Comparison of ENCODE assay signal across 27 cellular contexts in genomic region chr5:143239877-143240518, GRCh38.
DNase-seq lines count a peak whose midpoint lies in the region; ATAC-seq, FAIRE-seq and TF ChIP-seq lines count a peak whose summit lies in the region.
"Had no signal": no experiment of that assay in that cellular context is flagged by ENCODE, and none has a peak within 500 bp of the region (broad histone marks: within the 10 kb centered on the region; RNA-seq: fewer than 3 reads in every experiment).

No MANE protein-coding gene starts in this region.

- H3K14ac ChIP-seq in IMR-90 (replicated peaks; ENCODE audit: low read depth, low read length), result peak overlapping the region; percentile 73
- no peak overlapping the region for H3K14ac ChIP-seq in H1 (ENCODE audit: insufficient read length)

- TF ChIP-seq RAD21 in A549 (conservative IDR thresholded peaks at IDR 0.05 in 1 of 2, IDR thresholded peaks at IDR 0.05 in 1 of 2) (no peak), IMR-90 (IDR thresholded peaks at IDR 0.05; ENCODE audit: low read length) (no peak), H1 (IDR thresholded peaks at IDR 0.05 in 1 of 2, conservative IDR thresholded peaks at IDR 0.05 in 1 of 2; ENCODE audit: low read depth in 2 of 2, low read length in 2 of 2) (no peak), HepG2 (CRISPR knock-in tag; IDR thresholded peaks at IDR 0.05) (no peak)

- H3K4ac ChIP-seq in IMR-90 (ENCODE audit: low read depth, low read length) (peak overlapping the region; percentile 71), H1 (replicated peaks; ENCODE audit: insufficient read length, low read depth, low read length) (no peak overlapping the region)

- dilution Hi-C loops in IMR-90 (cut with HindIII; ENCODE audit: low sequenced_read_pairs, unreplicated experiment), result no loop called here

- POLR2A ChIA-PET in A549 (lab: Yijun Ruan, JAX), result interaction anchor here (0.6 kb wide), 1 partner anchor 951 kb away, joined by 3 read pairs; no protein-coding TSS in a partner anchor
- POLR2A ChIA-PET in IMR-90 (lab: Charles Lee; ENCODE audit: unreplicated experiment), result no interaction called here
- POLR2A ChIA-PET in H1 (lab: Charles Lee; ENCODE audit: partially characterized antibody), result no interaction called here
- POLR2A ChIA-PET in HepG2 (lab: Yijun Ruan, JAX), result no interaction called here

- H2AFZ ChIP-seq in IMR-90 (replicated peaks; ENCODE audit: low read length, poor library complexity) (peak overlapping the region; percentile 51), H1 (ENCODE audit: low read length) (no peak overlapping the region), HepG2 (ENCODE audit: low read length) (no peak overlapping the region)

- H3K9ac ChIP-seq in IMR-90 (ENCODE audit: low read depth, low read length) (no peak overlapping the region), H1 (replicated peaks in 1 of 4; ENCODE audit: extremely low read depth in 1 of 4, low read depth in 3 of 4, low read length in 3 of 4) (no peak overlapping the region), HepG2 (ENCODE audit: insufficient read depth, low read depth, low read length) (no peak overlapping the region)

- TF ChIP-seq POLR2A in A549 (IDR thresholded peaks at IDR 0.05; ENCODE audit: low read length) (no peak), IMR-90 (IDR thresholded peaks at IDR 0.05; ENCODE audit: low read depth, low read length) (no peak), H1 (IDR thresholded peaks at IDR 0.05; ENCODE audit: control extremely low read depth in 1 of 2, low read depth in 2 of 2, low read length in 2 of 2) (no peak), HepG2 (IDR thresholded peaks at IDR 0.05; ENCODE audit: insufficient read depth in 1 of 2, low read depth in 2 of 2, low read length in 2 of 2) (no peak)

- H3K27ac ChIP-seq in A549 (peak overlapping the region; percentile 35 to 79; a peak in 4 of 6 replicates), IMR-90 (ENCODE audit: insufficient read depth, low read length) (peak overlapping the region; percentile 19; the same call in 1 of the 2 replicates), H1 (ENCODE audit: low read depth, low read length) (no peak overlapping the region), HepG2 (ENCODE audit: extremely low read length, insufficient read depth, low read length) (no peak overlapping the region)
- H3K27ac ChIP-seq: SK-N-MC had no signal

- intact Hi-C loops in IMR-90 (cut with micrococcal nuclease) (loop anchor here (5.0 kb wide), 2 partner anchors 33 to 133 kb away; no protein-coding TSS in a partner anchor), HepG2 (cut with micrococcal nuclease; ENCODE audit: unreplicated experiment) (no loop called here)

- BruUV-seq in IMR-90 (replicated peaks; lab: Mats Ljungman, UMichigan), result no TSS peak
- no TSS peak for BruUV-seq in HepG2 (replicated peaks; lab: Mats Ljungman, UMichigan)

- H2BK20ac ChIP-seq in IMR-90 (ENCODE audit: low read depth, low read length) (peak overlapping the region; percentile 68), H1 (ENCODE audit: low read length) (no peak overlapping the region)

- H2AK9ac ChIP-seq in IMR-90 (replicated peaks; ENCODE audit: low read depth, low read length, poor library complexity), result peak overlapping the region; percentile 31

- in situ Hi-C loops in IMR-90 (cut with MboI; ENCODE audit: low sequenced_read_pairs), result no loop called here
- in situ Hi-C loops in HepG2 (cut with HindIII; ENCODE audit: extremely low pct_ligation_motif_present, low pct_unique_long_range_greater_than_20kb), result no loop called here
- in situ Hi-C loops in ACHN (cut with HindIII; ENCODE audit: low pct_ligation_motif_present, low pct_unique_long_range_greater_than_20kb, low sequenced_read_pairs), result no loop called here

- no peak for FAIRE-seq in A549 (lab: Jason Lieb, UNC)
- no peak for FAIRE-seq in H1 (lab: Jason Lieb, UNC)
- no peak for FAIRE-seq in HepG2 (lab: Jason Lieb, UNC)
- FAIRE-seq: GM12878, GM19239 had no signal

- H2AK5ac ChIP-seq in IMR-90 (ENCODE audit: low read depth, low read length) (peak overlapping the region; percentile 81), H1 (ENCODE audit: low read depth, low read length) (no peak overlapping the region)

- peaks cover 21% of the 10 kb centered on the region for H3K9me1 ChIP-seq in IMR-90 (ENCODE audit: insufficient read depth, low read length)

- H3K79me2 ChIP-seq in H1 (ENCODE audit: control insufficient read depth in 1 of 2, insufficient read depth in 2 of 2, low read length in 2 of 2), result no peaks in the 10 kb centered on the region
- no peaks in the 10 kb centered on the region for H3K79me2 ChIP-seq in HepG2 (ENCODE audit: insufficient read depth, low read length)

- H4K8ac ChIP-seq in IMR-90 (ENCODE audit: low read depth in 2 of 2, low read length in 2 of 2) (peak overlapping the region in 1 of 2 experiments; percentile 76; a peak in 2 of 4 replicates), H1 (ENCODE audit: extremely low read depth, insufficient read depth, low read length) (no peak overlapping the region)

- 74% methylated on average over 5 of the region's 5 CpGs for WGBS in A549 (ENCODE audit: missing lambda C conversion rate)
- WGBS in IMR-90 (ENCODE audit: extremely low coverage in 2 of 2, insufficient read length in 1 of 2), 2 experiments, result 100% methylated on average over 1 of the region's 5 CpGs; no CpG with 5 or more reads in 1 of the 2 experiments
- WGBS in H1 (ENCODE audit: extremely low coverage in 1 of 2, insufficient coverage in 1 of 2, insufficient read length in 1 of 2, insufficient replicate concordance in 2 of 2, low coverage in 1 of 2, low lambda C conversion rate in 2 of 2, missing lambda C conversion rate in 1 of 2), 2 experiments, result 77% methylated on average over 4 of the region's 5 CpGs; no CpG with 5 or more reads in 1 of the 2 experiments
- 33% methylated on average over 5 of the region's 5 CpGs for WGBS in HepG2 (ENCODE audit: low lambda C conversion rate)

- H4K20me1 ChIP-seq in IMR-90 (ENCODE audit: insufficient read depth, low read length) (no peaks in the 10 kb centered on the region), H1 (replicated peaks in 1 of 2; ENCODE audit: control insufficient read depth in 1 of 2, insufficient read depth in 2 of 2, low read length in 2 of 2) (no peaks in the 10 kb centered on the region), HepG2 (ENCODE audit: insufficient read depth, low read length) (no peaks in the 10 kb centered on the region)

- H2BK15ac ChIP-seq in IMR-90 (ENCODE audit: low read depth, low read length) (peak overlapping the region; percentile 85), H1 (ENCODE audit: low read length) (0 out of 2 replicates have a peak overlapping the region, but pooled peaks have one; percentile 46)

- DNase-seq in A549 (ENCODE audit: low read depth in 1 of 2, low spot score in 1 of 2) (no peak), IMR-90 (peak; percentile 74), H1 (ENCODE audit: low read depth in 1 of 2, low spot score in 2 of 2) (no peak), HepG2 (ENCODE audit: low spot score) (no peak), ACHN (no peak), NCI-H1930 (lab: John Stamatoyannopoulos, UW) (no peak)
- DNase-seq: AML-193; C1 segment of cervical spinal cord; CD4-positive, alpha-beta memory T cell; COR-L47; DMS79; EL; GDM1; H9; HFFc6; Kasumi-1; NCI-H1092 treated with DMSO at 0.1 percent for 48 hours; NCI-H1436; NCI-H187 treated with DMSO at 0.1 percent for 48 hours; NCI-H446; NCI-H524 treated with DMSO at 0.1 percent for 48 hours; NCI-H82; SIG-M5 had no signal

- H3K23ac ChIP-seq in IMR-90 (ENCODE audit: low read depth, low read length) (peak overlapping the region; percentile 21; the same call in 1 of the 2 replicates), H1 (ENCODE audit: insufficient read length) (no peak overlapping the region)

- H3K27me3 ChIP-seq in IMR-90 (ENCODE audit: control insufficient read depth, insufficient read depth, low read length) (no peaks in the 10 kb centered on the region), H1 (replicated peaks in 1 of 4; ENCODE audit: control insufficient read depth in 3 of 4, extremely low read depth in 1 of 4, insufficient read depth in 3 of 4, low read length in 3 of 4) (no peaks in the 10 kb centered on the region), HepG2 (ENCODE audit: control insufficient read depth in 1 of 2, insufficient read depth in 2 of 2, low read length in 2 of 2) (no peaks in the 10 kb centered on the region)

- H3K9me3 ChIP-seq in A549 (no peaks in the 10 kb centered on the region), IMR-90 (ENCODE audit: control insufficient read depth, insufficient read depth, low read length) (no peaks in the 10 kb centered on the region), H1 (ENCODE audit: insufficient read depth in 2 of 2, low read depth in 1 of 2, low read length in 1 of 2) (0 out of 4 replicates have a peak, but pooled peaks cover 0 to 2% of the 10 kb centered on the region in 2 experiments), HepG2 (ENCODE audit: low read length) (no peaks in the 10 kb centered on the region)

- H2BK120ac ChIP-seq in IMR-90 (ENCODE audit: low read depth, low read length), result peak overlapping the region; percentile 45
- H2BK120ac ChIP-seq in H1 (replicated peaks; ENCODE audit: low read depth, low read length), result no peak overlapping the region

- H3K4me3 ChIP-seq in A549, result no peak overlapping the region
- H3K4me3 ChIP-seq in IMR-90 (ENCODE audit: insufficient read depth, low read depth, low read length), result no peak overlapping the region
- H3K4me3 ChIP-seq in H1 (ENCODE audit: extremely low read depth in 1 of 4, insufficient read depth in 2 of 4, low read depth in 3 of 4, low read length in 4 of 4), result no peak overlapping the region
- peak overlapping the region in 1 of 3 experiments; percentile 20; a peak in 1 of 6 replicates for H3K4me3 ChIP-seq in HepG2 (replicated peaks in 1 of 3; ENCODE audit: insufficient read depth in 1 of 3, low read depth in 2 of 3, low read length in 3 of 3)
- H3K4me3 ChIP-seq: GM12878, SK-N-MC had no signal

- H3K4me1 ChIP-seq in A549 (peaks cover 54% of the 10 kb centered on the region), IMR-90 (ENCODE audit: control insufficient read depth, insufficient read depth, low read length) (peaks cover 32% of the 10 kb centered on the region), H1 (replicated peaks in 1 of 4; ENCODE audit: control insufficient read depth in 3 of 4, insufficient read depth in 4 of 4, low read length in 3 of 4) (peaks cover 0 to 5% (median 0%) of the 10 kb centered on the region in 4 experiments; a peak in 1 of 7 replicates), HepG2 (ENCODE audit: insufficient read depth, low read length) (peaks cover 30% of the 10 kb centered on the region)

- H2BK5ac ChIP-seq in IMR-90 (ENCODE audit: low read depth, low read length, poor library complexity, severe bottlenecking) (peak overlapping the region; percentile 9), H1 (ENCODE audit: low read depth, low read length) (no peak overlapping the region)

- H3K36me3 ChIP-seq in IMR-90 (ENCODE audit: control insufficient read depth, insufficient read depth, low read length) (no peaks in the 10 kb centered on the region), H1 (ENCODE audit: control insufficient read depth in 2 of 4, insufficient read depth in 4 of 4, low read length in 3 of 4) (no peaks in the 10 kb centered on the region), HepG2 (replicated peaks in 1 of 2; ENCODE audit: control insufficient read depth in 1 of 2, insufficient read depth in 2 of 2, low read length in 2 of 2) (no peaks in the 10 kb centered on the region)

- H4K91ac ChIP-seq in IMR-90 (ENCODE audit: insufficient read depth, low read depth, low read length), result peak overlapping the region; percentile 75
- no peak overlapping the region for H4K91ac ChIP-seq in H1 (replicated peaks; ENCODE audit: insufficient read length, low read length)

- CTCF ChIA-PET in A549 (lab: Yijun Ruan, JAX) (interaction anchor here (1.2 to 1.8 kb wide), 6 partner anchors 9 to 318 kb away, joined by 3 to 11 read pairs (median 4); no protein-coding TSS in a partner anchor), IMR-90 (lab: Yijun Ruan, JAX) (interaction anchor here (0.6 to 1.5 kb wide), 2 partner anchors 20 to 131 kb away, joined by 3 read pairs; no protein-coding TSS in a partner anchor), H1 (lab: Charles Lee; ENCODE audit: partially characterized antibody) (interaction anchor here (0.5 to 1.7 kb wide), 8 partner anchors 20 to 585 kb away, joined by 3 to 5 read pairs (median 4); partner anchors contain the start of gene NR3C1), HepG2 (lab: Yijun Ruan, JAX; ENCODE audit: low intra/inter-chr PET ratio, low total read pairs) (no interaction called here)

- H3K23me2 ChIP-seq in H1 (ENCODE audit: low read depth, low read length), result no peaks in the 10 kb centered on the region

- H3K79me1 ChIP-seq in IMR-90 (ENCODE audit: low read depth in 1 of 2, low read length in 2 of 2) (peaks cover 0 to 8% of the 10 kb centered on the region in 2 experiments; a peak in 2 of 4 replicates), H1 (ENCODE audit: low read depth, low read length) (no peaks in the 10 kb centered on the region)

- no peak for TF ChIP-seq EP300 in A549 (IDR thresholded peaks at IDR 0.05)
- no peak for TF ChIP-seq EP300 in H1 (IDR thresholded peaks at IDR 0.05; ENCODE audit: borderline replicate concordance in 1 of 2, low read depth in 2 of 2, low read length in 2 of 2)
- TF ChIP-seq EP300 in HepG2 (IDR thresholded peaks at IDR 0.05; ENCODE audit: low read depth in 2 of 2, low read length in 2 of 2), result no peak
- TF ChIP-seq EP300 in HepG2 (CRISPR knock-in tag; IDR thresholded peaks at IDR 0.05; ENCODE audit: borderline replicate concordance), result no peak

- peak overlapping the region; percentile 45 for H3K4me2 ChIP-seq in A549
- peak overlapping the region; percentile 28; the same call in 1 of the 2 replicates for H3K4me2 ChIP-seq in IMR-90 (ENCODE audit: low read depth, low read length)
- no peak overlapping the region for H3K4me2 ChIP-seq in H1 (ENCODE audit: insufficient read depth in 1 of 2, low read depth in 2 of 2, low read length in 2 of 2)
- peak overlapping the region; percentile 69 for H3K4me2 ChIP-seq in HepG2 (ENCODE audit: low read depth, low read length)

- H3K18ac ChIP-seq in IMR-90 (ENCODE audit: low read depth, low read length) (peak overlapping the region; percentile 54), H1 (ENCODE audit: extremely low read depth, low read length) (no peak overlapping the region)

- TF ChIP-seq CTCF in A549 (IDR thresholded peaks at IDR 0.05) (no peak), IMR-90 (conservative IDR thresholded peaks at IDR 0.05; ENCODE audit: low read depth, low read length) (no peak), H1 (IDR thresholded peaks at IDR 0.05; ENCODE audit: control extremely low read depth in 1 of 3, insufficient read depth in 1 of 3, low read depth in 1 of 3, low read length in 3 of 3) (no peak), HepG2 (CRISPR knock-in tag; IDR thresholded peaks at IDR 0.05) (no peak)

- H4K5ac ChIP-seq in IMR-90 (ENCODE audit: low read depth, low read length), result peak overlapping the region; percentile 57; the same call in 1 of the 2 replicates
- no peak overlapping the region for H4K5ac ChIP-seq in H1 (ENCODE audit: insufficient read length, low read depth, low read length)

- H3K56ac ChIP-seq in IMR-90 (ENCODE audit: extremely low read depth, insufficient read depth, low read length) (no peak overlapping the region), H1 (replicated peaks; ENCODE audit: insufficient read length, low read depth, low read length) (no peak overlapping the region)

- no peak for ATAC-seq in A549
- peak; percentile 15; the same call in 1 of the 2 replicates for ATAC-seq in IMR-90 (ENCODE audit: low read depth)
- ATAC-seq in HepG2, result peak; percentile 72
- ATAC-seq in HG03432 (IDR thresholded peaks at IDR 0.05; ENCODE audit: unreplicated experiment), result no peak
- ATAC-seq: GM12878 had no signal

- H2BK12ac ChIP-seq in H1 (ENCODE audit: low read depth, low read length), result peak overlapping the region; percentile 32; the same call in 1 of the 2 replicates

Comparison
In these comparisons a context has a peak if more than half of its experiments do, and no peak if none do; other contexts are left out.
1. ATAC-seq: peak in IMR-90 (single experiment) and HepG2 (single experiment); none in A549 (0 of 2) and HG03432 (single experiment).
2. H3K27ac ChIP-seq: peak in A549 (2 of 2) and IMR-90 (single experiment); none in H1 (single experiment) and HepG2 (single experiment).
3. H3K4me2 ChIP-seq: peak in A549 (single experiment), IMR-90 (single experiment) and HepG2 (single experiment); none in H1 (0 of 2).